Comparison of ENCODE assay signal across 9 cellular contexts in the genomic region with DNA sequence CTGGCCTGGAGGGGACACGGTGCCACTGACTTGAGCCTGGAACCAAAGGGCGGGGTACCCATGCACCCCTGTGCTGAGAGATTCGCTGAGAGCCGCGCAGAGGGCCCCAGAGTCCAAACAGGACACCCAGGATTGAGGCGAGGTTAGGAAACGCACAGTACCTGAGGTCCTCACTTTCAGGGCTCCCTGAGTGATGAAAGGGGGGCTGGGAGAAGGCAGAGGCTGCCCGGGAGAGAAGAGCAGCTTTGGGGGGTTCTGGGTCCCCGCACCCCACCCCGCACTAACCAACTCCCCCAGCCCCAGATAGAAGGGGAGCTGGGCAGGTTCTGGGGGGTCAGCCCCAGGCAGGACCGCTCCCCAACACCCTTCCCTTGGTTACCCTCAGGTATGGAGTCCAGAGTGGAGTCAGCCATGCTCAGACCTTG. TPM values are rescaled to one million over a fixed set of nuclear protein-coding genes. Genes with fewer than 3 reads are reported as not detected.
DNase-seq lines count a peak whose midpoint lies in the region; ATAC-seq and TF ChIP-seq lines count a peak whose summit lies in the region.
"Had no signal": no experiment of that assay in that cellular context is flagged by ENCODE, and none has a peak within 500 bp of the region (broad histone marks: within the 10 kb centered on the region; RNA-seq: fewer than 3 reads in every experiment).

No MANE protein-coding gene starts in this region.

- TF ChIP-seq CTCF in breast epithelium (IDR thresholded peaks at IDR 0.05) (no peak), BE2C (IDR thresholded peaks at IDR 0.05; ENCODE audit: low read depth, low read length) (no peak)

- H2AK5ac ChIP-seq in neuronal stem cell (ENCODE audit: low read depth, low read length): peak overlapping the region; percentile 99

- no peak for DNase-seq in breast epithelium (ENCODE audit: low spot score in 2 of 2)
- DNase-seq in neuronal stem cell (ENCODE audit: low spot score): no peak
- no peak for DNase-seq in BE2C
- DNase-seq in NCI-H2081 treated with DMSO at 0.1 percent for 48 hours (lab: John Stamatoyannopoulos, UW): no peak

- peak overlapping the region; percentile 83 for H2AFZ ChIP-seq in neuronal stem cell (ENCODE audit: low read length)

- H3K4me3 ChIP-seq in breast epithelium (peak overlapping the region; percentile 61 to 82 (median 62)), neuronal stem cell (ENCODE audit: low read length in 2 of 2) (peak overlapping the region in 1 of 2 donors; percentile 25), BE2C (ENCODE audit: low read depth, low read length) (no peak overlapping the region)
- H3K4me3 ChIP-seq: mucosa of descending colon had no signal

- H3K14ac ChIP-seq in neuronal stem cell (ENCODE audit: low read length): no peak overlapping the region

- H4K8ac ChIP-seq in neuronal stem cell (ENCODE audit: low read depth, low read length): no peak overlapping the region

- no peaks in the 10 kb centered on the region for H3K79me1 ChIP-seq in neuronal stem cell (ENCODE audit: low read depth, low read length)

- H3K27ac ChIP-seq in breast epithelium: peak overlapping the region; percentile 82 to 84
- no peak overlapping the region for H3K27ac ChIP-seq in neuronal stem cell (replicated peaks; ENCODE audit: low read length)

- H3K4ac ChIP-seq in neuronal stem cell (ENCODE audit: low read length): no peak overlapping the region

- no peak overlapping the region for H3K4me2 ChIP-seq in neuronal stem cell (ENCODE audit: insufficient read depth, low read length, poor library complexity, severe bottlenecking)

- peak overlapping the region; percentile 9; the same call in 1 of the 2 replicates for H3K9ac ChIP-seq in ES-I3 (ENCODE audit: low read depth, low read length)
- no peak overlapping the region for H3K9ac ChIP-seq in neuronal stem cell (ENCODE audit: low read depth, low read length, poor library complexity)

- peak overlapping the region; percentile 67 for H3K18ac ChIP-seq in neuronal stem cell (ENCODE audit: low read length)

- no peak for TF ChIP-seq POLR2A in breast epithelium (IDR thresholded peaks at IDR 0.05)

- peaks cover 5% of the 10 kb centered on the region; the same call in 1 of the 2 replicates for H3K4me1 ChIP-seq in ES-I3 (ENCODE audit: insufficient read depth, low read length)
- no peaks in the 10 kb centered on the region for H3K4me1 ChIP-seq in breast epithelium
- H3K4me1 ChIP-seq in neuronal stem cell (ENCODE audit: control insufficient read depth in 2 of 2, insufficient read depth in 1 of 2, low read depth in 1 of 2, low read length in 2 of 2): peaks cover 0 to 1% of the 10 kb centered on the region in 2 donors
- H3K4me1 ChIP-seq in BE2C: peaks cover 4% of the 10 kb centered on the region; the same call in 1 of the 2 replicates

- peak overlapping the region; percentile 84 for H2BK12ac ChIP-seq in neuronal stem cell (ENCODE audit: low read length)

- no peak overlapping the region for H4K91ac ChIP-seq in neuronal stem cell (ENCODE audit: low read depth, low read length, poor library complexity)

- H2BK5ac ChIP-seq in neuronal stem cell (ENCODE audit: low read length): peak overlapping the region; percentile 83

- H3K36me3 ChIP-seq in ES-I3 (ENCODE audit: insufficient read depth, low read length) (no peaks in the 10 kb centered on the region), breast epithelium (no peaks in the 10 kb centered on the region), neuronal stem cell (replicated peaks in 1 of 2; ENCODE audit: control insufficient read depth in 2 of 2, insufficient read depth in 2 of 2, low read length in 2 of 2) (no peaks in the 10 kb centered on the region), BE2C (no peaks in the 10 kb centered on the region)

- intact Hi-C loops in breast epithelium (cut with DNase I; ENCODE audit: low total_unique reads): no loop called here

- H3K27me3 ChIP-seq in breast epithelium: no peaks in the 10 kb centered on the region
- H3K27me3 ChIP-seq in neuronal stem cell (ENCODE audit: control insufficient read depth in 3 of 3, insufficient read depth in 3 of 3, low read depth in 1 of 3, low read length in 3 of 3): peaks cover 0 to 4% (median 0%) of the 10 kb centered on the region in 3 experiments
- H3K27me3 ChIP-seq in BE2C: no peaks in the 10 kb centered on the region

- WGBS in neuronal stem cell (ENCODE audit: extremely low coverage in 2 of 2, insufficient read length in 2 of 2, insufficient replicate concordance in 1 of 2), 2 donors: no CpG with 5 or more reads among the region's 11 CpGs

- H3K23ac ChIP-seq in neuronal stem cell (ENCODE audit: low read depth, low read length, poor library complexity): peak overlapping the region; percentile 73

- H2BK120ac ChIP-seq in neuronal stem cell (ENCODE audit: low read depth, low read length): peak overlapping the region; percentile 92

- no peaks in the 10 kb centered on the region for H3K9me3 ChIP-seq in ES-I3 (ENCODE audit: control insufficient read depth, insufficient read depth, low read length)
- H3K9me3 ChIP-seq in breast epithelium: no peaks in the 10 kb centered on the region
- no peaks in the 10 kb centered on the region for H3K9me3 ChIP-seq in neuronal stem cell (replicated peaks in 1 of 2; ENCODE audit: control insufficient read depth in 2 of 2, insufficient read depth in 1 of 2, low read depth in 1 of 2, low read length in 2 of 2)
- no peaks in the 10 kb centered on the region for H3K9me3 ChIP-seq in BE2C
- H3K9me3 ChIP-seq: mucosa of descending colon had no signal

- peak overlapping the region; percentile 75 for H2BK15ac ChIP-seq in neuronal stem cell (ENCODE audit: low read length)

- ATAC-seq in HG03159 (IDR thresholded peaks at IDR 0.05; ENCODE audit: unreplicated experiment) (peak; percentile 5), esophagus mucosa (no peak), GM18873 (IDR thresholded peaks at IDR 0.05; ENCODE audit: low FRiP score, unreplicated experiment) (no peak)

RNA-seq across cellular contexts. Expression of a gene that starts 14.5 kb away (rescaled TPM):
- total RNA-seq in breast epithelium (10 to 100 TPM; 10.4 to 24.9 (median 22.8) TPM), esophagus mucosa (16.1 TPM)
- polyA plus RNA-seq in neuronal stem cell (2013, experiment 1 of 2): 21.5 TPM
- 21.0 TPM for polyA plus RNA-seq in neuronal stem cell (2013, experiment 2 of 2)
- polyA plus RNA-seq in BE2C (2012; ENCODE audit: insufficient read depth, insufficient read length, low read depth): 12.5 TPM
